11 cellular contexts compared by ENCODE assay signal in the genomic region with DNA sequence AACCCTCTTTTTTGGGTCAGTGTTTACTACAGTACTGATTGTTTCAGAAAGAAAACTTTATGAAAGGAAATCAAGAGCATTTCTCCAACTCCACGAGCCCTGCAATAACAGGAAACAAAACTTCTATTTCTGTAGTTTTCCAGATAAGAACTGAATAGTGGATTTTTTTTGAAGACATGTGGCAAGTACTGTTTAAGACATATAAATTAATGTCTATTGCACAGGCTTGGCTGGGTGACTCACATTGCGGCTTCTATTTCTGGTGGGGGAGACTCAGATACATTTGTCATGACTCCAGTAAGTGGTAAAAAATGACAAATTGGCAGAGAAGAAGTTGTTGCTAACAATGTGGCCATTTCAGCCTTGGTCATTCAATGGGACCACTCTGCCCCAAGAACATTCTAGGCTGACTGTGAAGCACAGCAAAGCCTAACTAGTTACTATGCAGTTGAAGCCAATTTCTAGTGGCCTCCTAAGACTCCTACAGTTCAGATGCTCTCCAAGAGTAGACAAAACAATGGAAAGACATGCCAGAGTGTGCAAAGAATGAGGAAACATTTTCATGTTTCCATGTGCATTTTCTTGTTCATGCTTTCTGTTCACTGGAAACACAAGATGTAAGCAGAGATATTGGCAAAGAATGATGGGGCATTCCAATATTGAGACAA.
DNase-seq lines count a peak whose midpoint lies in the region; ATAC-seq and TF ChIP-seq lines count a peak whose summit lies in the region.
"Had no signal": no experiment of that assay in that cellular context is flagged by ENCODE, and none has a peak within 500 bp of the region (broad histone marks: within the 10 kb centered on the region; RNA-seq: fewer than 3 reads in every experiment).

No MANE protein-coding gene starts in this region.

- 9 to 12% (median 10%) methylated on average over 2 of the region's 2 CpGs for WGBS in adrenal gland, 4 donors

- TF ChIP-seq CTCF in adrenal gland (IDR thresholded peaks at IDR 0.05) (no peak), gastrocnemius medialis (IDR thresholded peaks at IDR 0.05 in 4 of 5, conservative IDR thresholded peaks at IDR 0.05 in 1 of 5) (no peak)

- H3K27me3 ChIP-seq in adrenal gland = no peaks in the 10 kb centered on the region
- H3K27me3 ChIP-seq in gastrocnemius medialis = no peaks in the 10 kb centered on the region
- H3K27me3 ChIP-seq: body of pancreas had no signal

- no peak for ATAC-seq in gastrocnemius medialis
- ATAC-seq: body of pancreas, lower lobe of right lung had no signal

- in situ Hi-C loops in G401 (cut with HindIII; ENCODE audit: low sequenced_read_pairs) = no loop called here
- in situ Hi-C loops in gastrocnemius medialis (cut with MboI; ENCODE audit: low sequenced_read_pairs in 4 of 4) = no loop called here

- TF ChIP-seq POLR2A in adrenal gland (IDR thresholded peaks at IDR 0.05) (no peak), gastrocnemius medialis (IDR thresholded peaks at IDR 0.05) (no peak)

- intact Hi-C loops in adrenal gland (cut with DNase I) (loop anchor here in 1 of 2 donors (10.0 kb wide), 1 partner anchor 114 kb away; no protein-coding TSS in a partner anchor), gastrocnemius medialis (cut with DNase I; ENCODE audit: low total_unique reads) (no loop called here)

- H3K4me3 ChIP-seq in adrenal gland (no peak overlapping the region), gastrocnemius medialis (no peak overlapping the region)
- H3K4me3 ChIP-seq: body of pancreas, lower lobe of right lung had no signal

- DNase-seq in AG08396 (ENCODE audit: low spot score) (peak; percentile 49), HK-2 (ENCODE audit: unreplicated experiment) (peak; percentile 17), adrenal gland (peak; percentile 53 to 87 (median 82)), kidney glomerular epithelial cell (lab: John Stamatoyannopoulos, UW) (peak; percentile 54), G401 (ENCODE audit: low spot score) (no peak), gastrocnemius medialis (no peak), DMS153 (lab: John Stamatoyannopoulos, UW) (no peak)
- DNase-seq in activated effector memory CD4-positive, alpha-beta T cell treated with anti-CD3 and anti-CD28 coated beads, Interleukin-2, amount 50 U/mL, for 16 hours = no peak
- DNase-seq: H7, lower lobe of right lung had no signal

- H3K27ac ChIP-seq in adrenal gland (peak overlapping the region; percentile 49 to 81 (median 67)), gastrocnemius medialis (no peak overlapping the region)
- H3K27ac ChIP-seq: lower lobe of right lung had no signal

- H3K9me3 ChIP-seq in adrenal gland (replicated peaks in 1 of 3) (no peaks in the 10 kb centered on the region), gastrocnemius medialis (no peaks in the 10 kb centered on the region)
- H3K9me3 ChIP-seq: body of pancreas, lower lobe of right lung had no signal

- H3K36me3 ChIP-seq in adrenal gland (replicated peaks in 1 of 2) (no peaks in the 10 kb centered on the region), gastrocnemius medialis (no peaks in the 10 kb centered on the region)
- H3K36me3 ChIP-seq: lower lobe of right lung had no signal

- H3K4me1 ChIP-seq in adrenal gland (replicated peaks in 1 of 2) = peaks cover 12 to 30% of the 10 kb centered on the region in 2 donors
- H3K4me1 ChIP-seq in gastrocnemius medialis = no peaks in the 10 kb centered on the region

Comparison
In these comparisons a context has a peak if more than half of its experiments do, and no peak if none do; other contexts are left out.
1. DNase-seq: peak in AG08396 (single experiment), HK-2 (single experiment), adrenal gland (7 of 7) and kidney glomerular epithelial cell (single experiment); none in G401 (single experiment), gastrocnemius medialis (0 of 2), DMS153 (single experiment) and activated effector memory CD4-positive, alpha-beta T cell treated with anti-CD3 and anti-CD28 coated beads, Interleukin-2, amount 50 U/mL, for 16 hours (single experiment).
2. H3K27ac ChIP-seq: peak in adrenal gland (5 of 5); none in gastrocnemius medialis (0 of 4).